8 cellular contexts compared by ENCODE assay signal in genomic region chr6:121335111-121336008, GRCh38. TPM values are rescaled to one million over a fixed set of nuclear protein-coding genes. Genes with fewer than 3 reads are reported as not detected.
DNase-seq lines count a peak whose midpoint lies in the region; ATAC-seq and TF ChIP-seq lines count a peak whose summit lies in the region.

No MANE protein-coding gene starts in this region.

- TF ChIP-seq POLR2A in Peyer's patch (IDR thresholded peaks at IDR 0.05), result no peak

- no peaks in the 10 kb centered on the region for H3K36me3 ChIP-seq in Peyer's patch

- no peaks in the 10 kb centered on the region for H3K36me3 Mint-ChIP-seq in nephron (ENCODE audit: low read depth)

- H3K27me3 Mint-ChIP-seq in nephron (ENCODE audit: low read depth), result no peaks in the 10 kb centered on the region

- peak overlapping the region; percentile 96 to 98 (median 97) for H3K4me3 Mint-ChIP-seq in nephron

- peaks cover 62% of the 10 kb centered on the region for H3K4me1 Mint-ChIP-seq in nephron

- H3K4me1 ChIP-seq in Peyer's patch, result peaks cover 0 to 8% (median 0%) of the 10 kb centered on the region in 4 donors

- no peaks in the 10 kb centered on the region for H3K9me3 Mint-ChIP-seq in nephron

- ATAC-seq in GM19438 (IDR thresholded peaks at IDR 0.05; ENCODE audit: low read depth, unreplicated experiment), result peak; percentile 4

- no peak for TF ChIP-seq CTCF in AG04450 (IDR thresholded peaks at IDR 0.05; ENCODE audit: low read depth, low read length)
- no peak for TF ChIP-seq CTCF in Peyer's patch (IDR thresholded peaks at IDR 0.05)
- TF ChIP-seq CTCF in epithelial cell of esophagus (IDR thresholded peaks at IDR 0.05; ENCODE audit: insufficient read depth, low read depth, low read length, missing control alignments), result no peak
- no peak for TF ChIP-seq CTCF in nephron (IDR thresholded peaks at IDR 0.05; ENCODE audit: unreplicated experiment in 3 of 3)

- H3K4me3 ChIP-seq in AG04450 (ENCODE audit: low read depth, low read length) (peak overlapping the region; percentile 78), Peyer's patch (peak overlapping the region; percentile 58 to 77 (median 64)), epithelial cell of esophagus (ENCODE audit: low read length) (peak overlapping the region; percentile 66)

- H3K27me3 ChIP-seq in AG04450 (ENCODE audit: control insufficient read depth, insufficient read depth, low read length) (no peaks in the 10 kb centered on the region), Peyer's patch (no peaks in the 10 kb centered on the region)

- CTCF ChIA-PET in AG04450 (lab: Charles Lee), result interaction anchor here (0.7 to 1.4 kb wide), 3 partner anchors 23 to 279 kb away, joined by 3 to 6 read pairs (median 4); no protein-coding TSS in a partner anchor

- H3K9me3 ChIP-seq in AG04450 (ENCODE audit: control insufficient read depth, insufficient read depth, low read length), result peaks cover 3% of the 10 kb centered on the region; the same call in 1 of the 2 replicates
- no peaks in the 10 kb centered on the region for H3K9me3 ChIP-seq in Peyer's patch

- DNase-seq in AG04450 (ENCODE audit: low read depth, low spot score) (no peak), Peyer's patch (no peak), epithelial cell of esophagus (ENCODE audit: low read depth) (no peak), NCI-H1694 treated with DMSO at 0.1 percent for 48 hours (lab: John Stamatoyannopoulos, UW) (no peak), NCI-H1092 (lab: John Stamatoyannopoulos, UW) (no peak), NCI-H748 treated with DMSO at 0.1 percent for 48 hours (lab: John Stamatoyannopoulos, UW) (no peak)

- H3K27ac ChIP-seq in AG04450 (ENCODE audit: low read depth, low read length) (peak overlapping the region; percentile 98), Peyer's patch (peak overlapping the region; percentile 80 to 97 (median 93))

- peak overlapping the region; percentile 97 to 100 (median 97) for H3K27ac Mint-ChIP-seq in nephron

- POLR2A ChIA-PET in AG04450 (lab: Yijun Ruan, JAX), result no interaction called here

RNA-seq across cellular contexts. Expression of gene TBC1D32, which starts 1.1 kb away (rescaled TPM):
- 3.5 and 6.3 TPM in 2 replicates for polyA plus RNA-seq in AG04450 (2011; rRNA removed)
- 6.5 and 9.5 TPM in 2 replicates for polyA minus RNA-seq in AG04450 (2011; rRNA and poly(A)+ RNA removed)
- total RNA-seq in Peyer's patch, result 10 to 100 TPM; 16.5 to 29.2 (median 27.0) TPM
